In genomic region chr2:25362049-25362563, GRCh38 we compare ENCODE assay signal across 8 cellular contexts. TPM values are rescaled to one million over a fixed set of nuclear protein-coding genes. Genes with fewer than 3 reads are reported as not detected.
DNase-seq lines count a peak whose midpoint lies in the region; ATAC-seq and TF ChIP-seq lines count a peak whose summit lies in the region.

No MANE protein-coding gene starts in this region.

- H3K79me2 ChIP-seq in parathyroid adenoma = no peaks in the 10 kb centered on the region

- H3K36me3 ChIP-seq in parathyroid adenoma (ENCODE audit: control insufficient read depth, insufficient read depth, low read length) = no peaks in the 10 kb centered on the region
- no peaks in the 10 kb centered on the region for H3K36me3 ChIP-seq in tibial nerve

- peak in 1 of 2 donors; percentile 82 for TF ChIP-seq POLR2A in tibial nerve (IDR thresholded peaks at IDR 0.05)

- peaks cover 13% of the 10 kb centered on the region for H3K4me1 Mint-ChIP-seq in activated naive CD8-positive, alpha-beta T cell (ENCODE audit: low read depth)

- H3K9me3 Mint-ChIP-seq in activated naive CD8-positive, alpha-beta T cell (ENCODE audit: low read depth) = no peaks in the 10 kb centered on the region

- H3K4me2 ChIP-seq in parathyroid adenoma (ENCODE audit: low read length) = peak overlapping the region; percentile 68

- 2% methylated on average over 18 of the region's 18 CpGs for WGBS in tibial nerve, 2 donors

- intact Hi-C loops in Right ventricle myocardium inferior (cut with DNase I) = loop anchor here (2.0 kb wide), 1 partner anchor 15 kb away; no protein-coding TSS in a partner anchor

- no peaks in the 10 kb centered on the region for H3K36me3 Mint-ChIP-seq in activated naive CD8-positive, alpha-beta T cell

- ATAC-seq in HG02588 (IDR thresholded peaks at IDR 0.05; ENCODE audit: unreplicated experiment) (peak; percentile 73), SK-N-SH treated with all-trans-retinoic acid at 6 μM for 48 hours (peak; percentile 99), Right ventricle myocardium inferior (peak; percentile 98)

- H3K4me3 ChIP-seq in GM12865 (ENCODE audit: low read depth, low read length) = peak overlapping the region; percentile 70
- peak overlapping the region; percentile 44 for H3K4me3 ChIP-seq in parathyroid adenoma (ENCODE audit: low read depth, low read length)
- H3K4me3 ChIP-seq in tibial nerve = peak overlapping the region; percentile 21 to 43 (median 31)

- H3K27me3 Mint-ChIP-seq in activated naive CD8-positive, alpha-beta T cell = no peaks in the 10 kb centered on the region

- peak overlapping the region; percentile 69 for H2AFZ ChIP-seq in parathyroid adenoma

- peak overlapping the region; percentile 37 for H3K27ac ChIP-seq in parathyroid adenoma
- peak overlapping the region in 3 of 4 donors; percentile 15 to 58 (median 53) for H3K27ac ChIP-seq in tibial nerve

- H3K4me1 ChIP-seq in parathyroid adenoma (no peaks in the 10 kb centered on the region), tibial nerve (peaks cover 0 to 12% (median 5%) of the 10 kb centered on the region in 4 donors)

- H3K27ac Mint-ChIP-seq in activated naive CD8-positive, alpha-beta T cell = peak overlapping the region; percentile 93

- TF ChIP-seq CTCF in GM12865 (IDR thresholded peaks at IDR 0.05; ENCODE audit: insufficient read depth, low read depth, low read length, missing control alignments) (peak; percentile 96), parathyroid adenoma (IDR thresholded peaks at IDR 0.05) (peak; percentile 93), tibial nerve (IDR thresholded peaks at IDR 0.05) (peak; percentile 91 to 99 (median 96))

- no peaks in the 10 kb centered on the region for H3K9me3 ChIP-seq in parathyroid adenoma (ENCODE audit: control insufficient read depth, low read length)
- no peaks in the 10 kb centered on the region for H3K9me3 ChIP-seq in tibial nerve

- no peak overlapping the region for H3K9ac ChIP-seq in parathyroid adenoma

- H3K4me3 Mint-ChIP-seq in activated naive CD8-positive, alpha-beta T cell = peak overlapping the region; percentile 90

- peak; percentile 96 for DNase-seq in GM12865 (ENCODE audit: low read depth)
- peak; percentile 80 for DNase-seq in NCI-H1092 (lab: John Stamatoyannopoulos, UW)
- DNase-seq in Right ventricle myocardium inferior (ENCODE audit: missing footprints) = peak; percentile 96
- DNase-seq in tibial nerve (ENCODE audit: low spot score in 2 of 2) = peak; percentile 84 to 97

- TF ChIP-seq EP300 in tibial nerve (IDR thresholded peaks at IDR 0.05) = peak; percentile 56 to 83

- no peaks in the 10 kb centered on the region for H3K27me3 ChIP-seq in parathyroid adenoma (ENCODE audit: control insufficient read depth, insufficient read depth, low read length)
- H3K27me3 ChIP-seq in tibial nerve = no peaks in the 10 kb centered on the region

TF ChIP-seq in SK-N-SH treated with all-trans-retinoic acid at 6 μM for 48 hours, 23 proteins besides CTCF, POLR2A, EP300 and RAD21:
- TF ChIP-seq, protein P1, sequence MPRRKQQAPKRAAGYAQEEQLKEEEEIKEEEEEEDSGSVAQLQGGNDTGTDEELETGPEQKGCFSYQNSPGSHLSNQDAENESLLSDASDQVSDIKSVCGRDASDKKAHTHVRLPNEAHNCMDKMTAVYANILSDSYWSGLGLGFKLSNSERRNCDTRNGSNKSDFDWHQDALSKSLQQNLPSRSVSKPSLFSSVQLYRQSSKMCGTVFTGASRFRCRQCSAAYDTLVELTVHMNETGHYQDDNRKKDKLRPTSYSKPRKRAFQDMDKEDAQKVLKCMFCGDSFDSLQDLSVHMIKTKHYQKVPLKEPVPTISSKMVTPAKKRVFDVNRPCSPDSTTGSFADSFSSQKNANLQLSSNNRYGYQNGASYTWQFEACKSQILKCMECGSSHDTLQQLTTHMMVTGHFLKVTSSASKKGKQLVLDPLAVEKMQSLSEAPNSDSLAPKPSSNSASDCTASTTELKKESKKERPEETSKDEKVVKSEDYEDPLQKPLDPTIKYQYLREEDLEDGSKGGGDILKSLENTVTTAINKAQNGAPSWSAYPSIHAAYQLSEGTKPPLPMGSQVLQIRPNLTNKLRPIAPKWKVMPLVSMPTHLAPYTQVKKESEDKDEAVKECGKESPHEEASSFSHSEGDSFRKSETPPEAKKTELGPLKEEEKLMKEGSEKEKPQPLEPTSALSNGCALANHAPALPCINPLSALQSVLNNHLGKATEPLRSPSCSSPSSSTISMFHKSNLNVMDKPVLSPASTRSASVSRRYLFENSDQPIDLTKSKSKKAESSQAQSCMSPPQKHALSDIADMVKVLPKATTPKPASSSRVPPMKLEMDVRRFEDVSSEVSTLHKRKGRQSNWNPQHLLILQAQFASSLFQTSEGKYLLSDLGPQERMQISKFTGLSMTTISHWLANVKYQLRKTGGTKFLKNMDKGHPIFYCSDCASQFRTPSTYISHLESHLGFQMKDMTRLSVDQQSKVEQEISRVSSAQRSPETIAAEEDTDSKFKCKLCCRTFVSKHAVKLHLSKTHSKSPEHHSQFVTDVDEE (CRISPR knock-in tag; IDR thresholded peaks at IDR 0.05) = 0 out of 2 replicates have a peak, but pooled peaks have one; percentile 24
- no peak; the same call in 1 of the 2 replicates for TF ChIP-seq ZNF70 (CRISPR knock-in tag; IDR thresholded peaks at IDR 0.05)
- 0 out of 2 replicates have a peak, but pooled peaks have one; percentile 51 for TF ChIP-seq CSDC2 (CRISPR knock-in tag; IDR thresholded peaks at IDR 0.05)

RNA-seq across cellular contexts. Expression of gene DNMT3A, which starts 20.4 kb away (rescaled TPM):
- 18.6 TPM for total RNA-seq in Right ventricle myocardium inferior
- 10 to 100 TPM; 17.4 to 28.4 (median 25.0) TPM for total RNA-seq in tibial nerve

Comparison
In these comparisons a context has a peak if more than half of its experiments do, and no peak if none do; other contexts are left out.
1. Peak in every context shown above with its lines: DNase-seq, ATAC-seq, H3K4me3 ChIP-seq and H3K27ac ChIP-seq.